ENCODE assay signal across 1 cellular context in genomic region chr2:38751043-38751846, GRCh38.
TF ChIP-seq lines count a peak whose summit lies in the region.

SRSF7 (minus strand) TSS chr2:38751361; CDS start chr2:38751256, 105 bp downstream.

TF ChIP-seq in HepG2, 621 proteins besides CTCF, POLR2A, EP300 and RAD21 (continued from another document and continues in another):
- TF ChIP-seq AGO1 (IDR thresholded peaks at IDR 0.05; ENCODE audit: low read depth, low read length, poor library complexity, severe bottlenecking): peak; percentile 89
- TF ChIP-seq ZNF704 (CRISPR knock-in tag; IDR thresholded peaks at IDR 0.05; ENCODE audit: borderline replicate concordance): peak; percentile 51; the same call in 1 of the 2 replicates
- no peak; the same call in 1 of the 2 replicates for TF ChIP-seq HNF1A (IDR thresholded peaks at IDR 0.05; ENCODE audit: low read depth)
- peak; percentile 75 for TF ChIP-seq HNF1A (CRISPR knock-in tag; IDR thresholded peaks at IDR 0.05; ENCODE audit: borderline replicate concordance)
- TF ChIP-seq ETV6 (CRISPR knock-in tag; conservative IDR thresholded peaks at IDR 0.05): peak; percentile 87; the same call in 1 of the 2 replicates
- peak; percentile 91 for TF ChIP-seq MED8 (CRISPR knock-in tag; IDR thresholded peaks at IDR 0.05; ENCODE audit: insufficient replicate concordance)
- TF ChIP-seq DNMT3B (CRISPR knock-in tag; conservative IDR thresholded peaks at IDR 0.05): no peak; the same call in 1 of the 2 replicates
- TF ChIP-seq ZNF703 (CRISPR knock-in tag; IDR thresholded peaks at IDR 0.05; ENCODE audit: borderline replicate concordance): no peak; the same call in 1 of the 2 replicates
- peak; percentile 86 for TF ChIP-seq MIER3 (CRISPR knock-in tag; IDR thresholded peaks at IDR 0.05; ENCODE audit: borderline replicate concordance)
- TF ChIP-seq ZNF20 (CRISPR knock-in tag; IDR thresholded peaks at IDR 0.05): no peak
- no peak for TF ChIP-seq ZBTB49 (CRISPR knock-in tag; IDR thresholded peaks at IDR 0.05; ENCODE audit: borderline replicate concordance)
- TF ChIP-seq HOXA5 (CRISPR knock-in tag; IDR thresholded peaks at IDR 0.05): peak; percentile 81
- 0 out of 2 replicates have a peak, but pooled peaks have one; percentile 84 for TF ChIP-seq KLF15 (CRISPR knock-in tag; IDR thresholded peaks at IDR 0.05; ENCODE audit: borderline replicate concordance)
- TF ChIP-seq ZNF678 (CRISPR knock-in tag; IDR thresholded peaks at IDR 0.05): peak; percentile 48; the same call in 1 of the 2 replicates
- TF ChIP-seq THAP7 (CRISPR knock-in tag; IDR thresholded peaks at IDR 0.05): peak; percentile 86
- peak; percentile 38 for TF ChIP-seq PHF5A (CRISPR knock-in tag; IDR thresholded peaks at IDR 0.05; ENCODE audit: low read depth, unreplicated experiment)
- TF ChIP-seq SOX5 (CRISPR knock-in tag; IDR thresholded peaks at IDR 0.05; ENCODE audit: borderline replicate concordance): peak; percentile 84; the same call in 1 of the 2 replicates
- peak; percentile 85 for TF ChIP-seq ZNF891 (CRISPR knock-in tag; IDR thresholded peaks at IDR 0.05)
- peak; percentile 72; the same call in 1 of the 2 replicates for TF ChIP-seq ZC3H4 (CRISPR knock-in tag; IDR thresholded peaks at IDR 0.05; ENCODE audit: borderline replicate concordance)
- TF ChIP-seq CHD2 (IDR thresholded peaks at IDR 0.05; ENCODE audit: low read depth, low read length): peak; percentile 85
- TF ChIP-seq ZGPAT (CRISPR knock-in tag; IDR thresholded peaks at IDR 0.05): peak; percentile 89
- TF ChIP-seq ATF6 (CRISPR knock-in tag; conservative IDR thresholded peaks at IDR 0.05): 0 out of 2 replicates have a peak, but pooled peaks have one; percentile 3
- peak; percentile 96 for TF ChIP-seq ZNF44 (CRISPR knock-in tag; IDR thresholded peaks at IDR 0.05)
- no peak for TF ChIP-seq ZNF383 (CRISPR knock-in tag; IDR thresholded peaks at IDR 0.05; ENCODE audit: borderline replicate concordance)
- TF ChIP-seq PRDM4 (CRISPR knock-in tag; IDR thresholded peaks at IDR 0.05; ENCODE audit: borderline replicate concordance): peak; percentile 86; the same call in 1 of the 2 replicates
- TF ChIP-seq NBN (conservative IDR thresholded peaks at IDR 0.05): no peak
- no peak for TF ChIP-seq SRSF9 (IDR thresholded peaks at IDR 0.05; ENCODE audit: borderline replicate concordance, insufficient read depth, low read depth, low read length, poor library complexity, severe bottlenecking)
- peak; percentile 84 for TF ChIP-seq CERS6 (CRISPR knock-in tag; IDR thresholded peaks at IDR 0.05)
- TF ChIP-seq SOX6 (IDR thresholded peaks at IDR 0.05): no peak
- peak; percentile 92 for TF ChIP-seq SOX6 (CRISPR knock-in tag; IDR thresholded peaks at IDR 0.05)
- TF ChIP-seq MYPOP (CRISPR knock-in tag; IDR thresholded peaks at IDR 0.05): peak; percentile 92
- TF ChIP-seq DRAP1 (CRISPR knock-in tag; IDR thresholded peaks at IDR 0.05): peak; percentile 98
- TF ChIP-seq ZNF792 (CRISPR knock-in tag; IDR thresholded peaks at IDR 0.05): peak; percentile 91
- TF ChIP-seq ZNF546 (CRISPR knock-in tag; conservative IDR thresholded peaks at IDR 0.05): peak; percentile 87; the same call in 1 of the 2 replicates
- TF ChIP-seq ZNF83 (CRISPR knock-in tag; IDR thresholded peaks at IDR 0.05; ENCODE audit: borderline replicate concordance): peak; percentile 37; the same call in 1 of the 2 replicates
